Comparison of ENCODE assay signal across 15 cellular contexts in the genomic region with DNA sequence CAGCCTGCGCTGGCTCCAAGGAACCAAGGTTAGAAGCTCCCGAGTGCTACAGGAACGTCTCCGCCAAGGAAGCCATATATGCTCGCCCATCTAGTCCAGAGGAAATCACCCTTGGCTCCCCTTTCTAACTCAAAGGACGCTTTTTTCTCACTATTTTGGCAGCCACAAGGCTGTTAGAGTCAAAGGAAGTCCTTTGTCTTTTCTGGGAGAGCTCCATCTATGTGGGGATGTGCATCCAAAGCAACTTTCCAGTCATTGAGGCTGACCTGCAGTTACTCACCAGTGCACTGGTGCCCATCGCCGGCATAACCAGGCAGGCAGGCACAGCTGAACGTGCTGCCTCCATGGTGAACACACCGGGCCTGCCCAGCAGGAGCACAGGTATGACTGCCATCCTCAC.
"Had no signal": no experiment of that assay in that cellular context is flagged by ENCODE, and none has a peak within 500 bp of the region (broad histone marks: within the 10 kb centered on the region; RNA-seq: fewer than 3 reads in every experiment).

No MANE protein-coding gene starts in this region.

- H3K36me3 ChIP-seq: breast epithelium, esophagus squamous epithelium, lower lobe of right lung, vagina had no signal

- H3K27ac Mint-ChIP-seq: activated CD4-positive, alpha-beta memory T cell treated with anti-CD3 and anti-CD28 coated beads, Interleukin-2, amount 10 ng/mL, durations not matched to agents 7 days and 5 days; activated naive CD8-positive, alpha-beta T cell; nephron; stimulated activated naive CD8-positive, alpha-beta T cell treated with anti-CD3 and anti-CD28 coated beads, Interleukin-15, amount 100 ng/mL, for 72 hours had no signal

- H3K4me3 ChIP-seq: breast epithelium, esophagus squamous epithelium, lower lobe of right lung, thyroid gland, vagina had no signal

- H3K9me3 Mint-ChIP-seq: nephron had no signal

- H3K27me3 ChIP-seq: breast epithelium, esophagus squamous epithelium, thyroid gland, vagina had no signal

- H3K4me3 Mint-ChIP-seq: activated CD4-positive, alpha-beta memory T cell treated with anti-CD3 and anti-CD28 coated beads, Interleukin-2, amount 10 ng/mL, durations not matched to agents 7 days and 5 days; activated naive CD8-positive, alpha-beta T cell; nephron; stimulated activated naive CD8-positive, alpha-beta T cell treated with anti-CD3 and anti-CD28 coated beads, Interleukin-15, amount 100 ng/mL, for 72 hours had no signal

- H3K4me1 ChIP-seq: breast epithelium had no signal

- H3K27ac ChIP-seq: lower lobe of right lung, thyroid gland, vagina had no signal

- ATAC-seq: lower lobe of right lung; stimulated activated naive CD8-positive, alpha-beta T cell treated with anti-CD3 and anti-CD28 coated beads, Interleukin-15, amount 100 ng/mL, for 72 hours had no signal

- DNase-seq: activated CD4-positive, alpha-beta memory T cell treated with anti-CD3 and anti-CD28 coated beads, Interleukin-2, amount 10 ng/mL, durations not matched to agents 7 days and 5 days; activated CD4-positive, alpha-beta T cell treated with anti-CD3 and anti-CD28 coated beads for 1 hour; activated gamma-delta T cell; activated T-cell treated with anti-CD3 and anti-CD28 coated beads, Interleukin-2, amount 50 U/mL, for 48 hours; aorta; esophagus squamous epithelium; lower lobe of right lung; stimulated activated CD4-positive, alpha-beta T cell treated with anti-CD3 and anti-CD28 coated beads, Interleukin-4, amount 100 ng/mL, for 4 hours; stimulated activated naive CD8-positive, alpha-beta T cell treated with anti-CD3 and anti-CD28 coated beads, Interleukin-15, amount 100 ng/mL, for 72 hours; T-helper 9 cell; thyroid gland had no signal

- H3K27me3 Mint-ChIP-seq: stimulated activated naive CD8-positive, alpha-beta T cell treated with anti-CD3 and anti-CD28 coated beads, Interleukin-15, amount 100 ng/mL, for 72 hours had no signal
